In the genomic region with DNA sequence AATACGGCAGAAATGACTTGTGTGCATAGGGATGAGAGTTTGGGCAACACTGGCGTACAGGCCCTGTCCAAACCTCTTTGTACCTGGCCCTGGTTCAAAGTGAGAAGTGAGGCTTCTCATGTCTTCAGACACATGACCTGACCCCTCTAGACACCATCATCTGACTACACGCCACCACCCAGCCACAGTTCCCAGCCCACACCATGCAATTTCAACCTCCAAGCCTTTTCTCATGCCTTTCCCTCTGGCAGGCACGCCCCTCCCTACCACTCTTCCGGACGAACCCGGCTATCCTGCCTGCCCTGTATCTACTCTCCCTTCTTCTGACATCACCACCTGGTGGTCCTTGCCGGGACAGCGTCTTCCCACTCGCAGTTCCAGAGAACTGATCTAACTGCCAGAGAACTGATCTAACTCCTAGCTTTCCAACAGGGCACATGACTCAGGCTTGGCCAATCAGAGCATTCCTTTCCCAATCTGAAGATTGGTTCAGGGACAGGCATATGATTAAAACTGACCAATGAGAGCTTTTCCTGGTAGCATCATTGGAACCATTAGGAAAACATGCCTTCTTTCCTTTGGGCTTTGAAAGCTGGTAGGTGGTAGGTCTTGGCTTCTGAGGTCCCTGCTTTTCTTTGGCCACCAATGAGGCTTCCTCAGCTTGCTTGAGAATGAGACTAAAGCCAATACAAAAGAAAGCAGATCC, we compare ENCODE assay signal across 8 cellular contexts. TPM values are rescaled to one million over a fixed set of nuclear protein-coding genes. Genes with fewer than 3 reads are reported as not detected.
DNase-seq lines count a peak whose midpoint lies in the region; ATAC-seq, FAIRE-seq and TF ChIP-seq lines count a peak whose summit lies in the region.

No MANE protein-coding gene starts in this region.

- peak; percentile 98 for DNase-seq in ELF-1 (ENCODE audit: low read depth, low spot score)
- DNase-seq in SJSA1 (ENCODE audit: low read depth in 1 of 2, low spot score in 2 of 2), result peak; percentile 58 to 73
- peak; percentile 70 to 89 (median 84) for DNase-seq in K562 (ENCODE audit: extremely low read depth in 1 of 4, low spot score in 3 of 4)
- DNase-seq in iPS-NIHi7 (ENCODE audit: extremely low spot score), result peak; percentile 97
- peak; percentile 6 for DNase-seq in smooth muscle cell (lab: John Stamatoyannopoulos, UW; ENCODE audit: unreplicated experiment)
- DNase-seq in cerebellar nuclear complex (lab: John Stamatoyannopoulos, UW), result no peak

- H3K79me2 ChIP-seq in K562 (ENCODE audit: control insufficient read depth, insufficient read depth, low read length), result no peaks in the 10 kb centered on the region
- H3K79me2 ChIP-seq in smooth muscle cell (ENCODE audit: low read depth), result no peaks in the 10 kb centered on the region

- TF ChIP-seq EP300 in Ishikawa (IDR thresholded peaks at IDR 0.05; ENCODE audit: borderline replicate concordance) (no peak), K562 (IDR thresholded peaks at IDR 0.05; ENCODE audit: low read length) (no peak)

- no TSS peak for BruUV-seq in K562 (replicated peaks; lab: Mats Ljungman, UMichigan)

- TF ChIP-seq RAD21 in Ishikawa (IDR thresholded peaks at IDR 0.05; ENCODE audit: low read depth) (peak; percentile 38; the same call in 1 of the 2 replicates), K562 (CRISPR knock-in tag; conservative IDR thresholded peaks at IDR 0.05 in 1 of 2, IDR thresholded peaks at IDR 0.05 in 1 of 2) (peak; percentile 15 to 71; a peak in 2 of 4 replicates)

- H3K36me3 ChIP-seq in SJSA1, result no peaks in the 10 kb centered on the region
- no peaks in the 10 kb centered on the region for H3K36me3 ChIP-seq in K562 (ENCODE audit: control insufficient read depth, insufficient read depth, low read length)
- no peaks in the 10 kb centered on the region for H3K36me3 ChIP-seq in smooth muscle cell (ENCODE audit: low read depth)

- TF ChIP-seq CTCF in K562 (IDR thresholded peaks at IDR 0.05 in 2 of 3, conservative IDR thresholded peaks at IDR 0.05 in 1 of 3; ENCODE audit: insufficient read depth in 2 of 3, low read depth in 1 of 3, low read length in 3 of 3), result peak; percentile 63 to 73 (median 69)
- TF ChIP-seq CTCF in smooth muscle cell (IDR thresholded peaks at IDR 0.05; ENCODE audit: borderline replicate concordance, insufficient read depth, poor library complexity, severe bottlenecking), result peak; percentile 48

- H3K4me1 ChIP-seq in SJSA1 (replicated peaks) (no peaks in the 10 kb centered on the region), K562 (replicated peaks in 1 of 2; ENCODE audit: control insufficient read depth in 2 of 2, insufficient read depth in 2 of 2, low read length in 2 of 2) (no peaks in the 10 kb centered on the region), smooth muscle cell (ENCODE audit: low read depth) (no peaks in the 10 kb centered on the region)

- TF ChIP-seq POLR2A in K562 (conservative IDR thresholded peaks at IDR 0.05), result no peak

- CTCF ChIA-PET in K562 (lab: Yijun Ruan, JAX; ENCODE audit: low intra/inter-chr PET ratio), result interaction anchor here (0.6 to 1.0 kb wide), 2 partner anchors 22 to 140 kb away, joined by 3 read pairs; no protein-coding TSS in a partner anchor

- H3K4me2 ChIP-seq in K562 (ENCODE audit: insufficient read depth, low read length), result no peak overlapping the region
- H3K4me2 ChIP-seq in smooth muscle cell, result peak overlapping the region; percentile 67

- intact Hi-C loops in K562 (cut with micrococcal nuclease), result no loop called here

- H3K4me3 ChIP-seq in SJSA1 (no peak overlapping the region), K562 (no peak overlapping the region), smooth muscle cell (no peak overlapping the region)

- H3K27ac ChIP-seq in SJSA1 (no peak overlapping the region), K562 (ENCODE audit: extremely low read depth, low read depth, low read length) (no peak overlapping the region), smooth muscle cell (ENCODE audit: low read depth) (no peak overlapping the region)

- no peaks in the 10 kb centered on the region for H3F3A ChIP-seq in smooth muscle cell (ENCODE audit: low read depth)

- H4K20me1 ChIP-seq in K562 (replicated peaks; ENCODE audit: control insufficient read depth, insufficient read depth, low read length) (no peaks in the 10 kb centered on the region), smooth muscle cell (ENCODE audit: low read depth) (no peaks in the 10 kb centered on the region)

- no peak overlapping the region for H3K9ac ChIP-seq in K562 (ENCODE audit: insufficient read depth in 1 of 2, low read depth in 2 of 2, low read length in 2 of 2)
- no peak overlapping the region for H3K9ac ChIP-seq in smooth muscle cell (ENCODE audit: low read depth)

- peak; percentile 96 for FAIRE-seq in K562 (lab: Jason Lieb, UNC)

- 18% methylated on average over 9 of the region's 10 CpGs for WGBS in K562 (ENCODE audit: insufficient coverage, low coverage, missing lambda C conversion rate)
- 26% methylated on average over 10 of the region's 10 CpGs for WGBS in smooth muscle cell (ENCODE audit: low lambda C conversion rate)

- POLR2A ChIA-PET in K562 (lab: Yijun Ruan, JAX), result interaction anchor here (0.5 to 1.8 kb wide), 3 partner anchors 75 to 482 kb away, joined by 3 read pairs; no protein-coding TSS in a partner anchor

- in situ Hi-C loops in K562 (cut with MboI), result loop anchor here (5.0 kb wide), 1 partner anchor 143 kb away; no protein-coding TSS in a partner anchor

- no peaks in the 10 kb centered on the region for H3K9me3 ChIP-seq in SJSA1 (replicated peaks)
- H3K9me3 ChIP-seq in K562 (replicated peaks; ENCODE audit: control insufficient read depth, insufficient read depth, low read depth, low read length), result no peaks in the 10 kb centered on the region
- no peaks in the 10 kb centered on the region for H3K9me3 ChIP-seq in smooth muscle cell (replicated peaks; ENCODE audit: low read depth)

- ATAC-seq in GM21423 (IDR thresholded peaks at IDR 0.05; ENCODE audit: unreplicated experiment) (peak; percentile 38), K562 (peak; percentile 98)

- no peaks in the 10 kb centered on the region; the same call in 1 of the 2 replicates for H3K27me3 ChIP-seq in SJSA1 (replicated peaks)
- peaks cover 4 to 30% of the 10 kb centered on the region in 2 experiments; a peak in 4 of 5 replicates for H3K27me3 ChIP-seq in K562 (ENCODE audit: control insufficient read depth in 2 of 2, insufficient read depth in 2 of 2, low read length in 2 of 2)
- no peaks in the 10 kb centered on the region for H3K27me3 ChIP-seq in smooth muscle cell (ENCODE audit: low read depth)

- no peaks in the 10 kb centered on the region for H3K9me1 ChIP-seq in K562 (ENCODE audit: control insufficient read depth, insufficient read depth, low read length)

- H2AFZ ChIP-seq in K562 (ENCODE audit: low read depth, low read length) (peak overlapping the region; percentile 64), smooth muscle cell (ENCODE audit: low read depth) (no peak overlapping the region)

TF ChIP-seq in Ishikawa, 13 proteins besides CTCF, POLR2A, EP300 and RAD21:
- TF ChIP-seq TEAD4 (IDR thresholded peaks at IDR 0.05) (no peak), YY1 (IDR thresholded peaks at IDR 0.05; ENCODE audit: low read depth) (no peak), USF1 (IDR thresholded peaks at IDR 0.05) (peak; percentile 94), MAX (IDR thresholded peaks at IDR 0.05) (peak; percentile 38; the same call in 1 of the 2 replicates)

TF ChIP-seq in K562, 482 proteins besides CTCF, POLR2A, EP300 and RAD21 (continues in another document):
- TF ChIP-seq MYBL2 (IDR thresholded peaks at IDR 0.05; ENCODE audit: low read depth) (peak; percentile 71), MYBL2 (CRISPR knock-in tag; IDR thresholded peaks at IDR 0.05; ENCODE audit: borderline replicate concordance) (no peak)

RNA-seq across cellular contexts. Expression of gene IL21R, which starts 27.0 kb away (rescaled TPM):
- 0.16 and 0.34 TPM in 2 replicates for total RNA-seq in SJSA1 (2014; rRNA removed; shearing (Covaris generic))
- total RNA-seq in K562 (2011; cell fraction: chromatin; rRNA removed; ENCODE audit: low replicate concordance), result 1.4 and 2.4 TPM in 2 replicates
- total RNA-seq in K562 (2011; cell fraction: nucleolus; rRNA removed), result 2.1 and 2.3 TPM in 2 replicates
- 1.6 and 2.1 TPM in 2 replicates for total RNA-seq in K562 (2011; cell fraction: nucleoplasm; rRNA removed)
- 0.14 and 0.33 TPM in 2 replicates for total RNA-seq in K562 (2014; rRNA removed)
- 0.22 TPM in 2 replicates for total RNA-seq in K562 (2014; rRNA removed; fragmentation: Illumina TruSeq; extraction: Trizol)
- total RNA-seq in K562 (2015; rRNA removed; fragmentation: Illumina TruSeq; extraction: Trizol), result 0.11 and 0.19 TPM in 2 replicates
- 0.29 and 0.51 TPM in 2 replicates for total RNA-seq in K562 (2021)
- polyA plus RNA-seq in K562 (2011; rRNA removed), result 0.21 and 0.46 TPM in 2 replicates
- 0.15 and 0.58 TPM in 2 replicates for polyA plus RNA-seq in K562 (2011; cell fraction: cytosol; rRNA removed)
- 0.27 and 0.67 TPM in 2 replicates for polyA plus RNA-seq in K562 (2011; cell fraction: nucleus; rRNA removed)
- 0.42 and 3.6 TPM in 2 replicates for polyA plus RNA-seq in K562 (2012)
- polyA plus RNA-seq in K562 (2014; fragmentation: Illumina TruSeq; extraction: Trizol), result 0.34 and 0.46 TPM in 2 replicates
- polyA plus RNA-seq in K562 (2014; fragmentation: Nextera tagmentation; extraction: Ambion mirVana), result under 1 TPM in 1 of 2 experiments, not detected in 1; 0.04 TPM
- polyA plus RNA-seq in K562 (2014; rRNA removed), result 0.15 and 0.62 TPM in 2 replicates
- polyA minus RNA-seq in K562 (2011; rRNA and poly(A)+ RNA removed), result 0.63 and 0.74 TPM in 2 replicates
- 0.38 TPM in 1 of 2 replicates, not detected in the other for polyA minus RNA-seq in K562 (2011; cell fraction: cytosol; rRNA and poly(A)+ RNA removed)
- 0.44 and 0.94 TPM in 2 replicates for polyA minus RNA-seq in K562 (2011; cell fraction: nucleus; rRNA and poly(A)+ RNA removed)
- not detected in 2 replicates for total RNA-seq in smooth muscle cell
- polyA plus RNA-seq in smooth muscle cell, result not detected in 2 replicates

Comparison
In these comparisons a context has a peak if more than half of its experiments do, and no peak if none do; other contexts are left out.
1. DNase-seq: peak in ELF-1 (single experiment), SJSA1 (2 of 2), K562 (4 of 4), iPS-NIHi7 (single experiment) and smooth muscle cell (single experiment); none in cerebellar nuclear complex (0 of 2).